ENCODE assay signal across 11 cellular contexts in genomic region chr2:170679607-170680079, GRCh38. TPM values are rescaled to one million over a fixed set of nuclear protein-coding genes. Genes with fewer than 3 reads are reported as not detected.
DNase-seq lines count a peak whose midpoint lies in the region; ATAC-seq and TF ChIP-seq lines count a peak whose summit lies in the region.
"Had no signal": no experiment of that assay in that cellular context is flagged by ENCODE, and none has a peak within 500 bp of the region (broad histone marks: within the 10 kb centered on the region; RNA-seq: fewer than 3 reads in every experiment).

No MANE protein-coding gene starts in this region.

- no peaks in the 10 kb centered on the region for H3K9me3 Mint-ChIP-seq in endodermal cell

- H3K27ac ChIP-seq in HCT116 (ENCODE audit: low read depth, low read length) (no peak overlapping the region), endodermal cell (ENCODE audit: low read depth, low read length) (peak overlapping the region; percentile 22), prostate gland (peak overlapping the region; percentile 5 to 23)
- H3K27ac ChIP-seq: HL-60 had no signal

- POLR2A ChIA-PET in HCT116 (lab: Charles Lee): interaction anchor here (1.0 kb wide), 1 partner anchor 10 kb away, joined by 5 read pairs; no protein-coding TSS in a partner anchor

- no peaks in the 10 kb centered on the region for H3K9me2 ChIP-seq in HCT116 (ENCODE audit: insufficient read depth)

- no TSS peak for BruUV-seq in HCT116 (replicated peaks; lab: Mats Ljungman, UMichigan)

- no peaks in the 10 kb centered on the region for H3K27me3 Mint-ChIP-seq in endodermal cell (ENCODE audit: insufficient read depth)

- no peaks in the 10 kb centered on the region for H3K36me3 Mint-ChIP-seq in endodermal cell (ENCODE audit: low read depth)

- H3K27ac Mint-ChIP-seq in endodermal cell: peak overlapping the region; percentile 44

- RAD21 ChIA-PET in HCT116 (lab: Charles Lee; ENCODE audit: low non-redundant PET in 1 of 2, low total read pairs in 2 of 2, uncharacterized antibody in 2 of 2, unreplicated experiment in 2 of 2): no interaction called here

- peak overlapping the region; percentile 33 for H3K4me3 Mint-ChIP-seq in endodermal cell

- DNase-seq in HCT116 (ENCODE audit: low read depth, low spot score): no peak
- peak; percentile 52 for DNase-seq in NCI-H524 treated with DMSO at 0.1 percent for 48 hours (lab: John Stamatoyannopoulos, UW)
- peak; percentile 74 for DNase-seq in endodermal cell
- peak; percentile 69 for DNase-seq in prostate gland (ENCODE audit: low spot score)
- DNase-seq in HK-2 (ENCODE audit: unreplicated experiment): no peak
- DNase-seq in AG08396 (ENCODE audit: low spot score): no peak
- no peak for DNase-seq in stimulated activated naive CD4-positive, alpha-beta T cell (lab: John Stamatoyannopoulos, UW)

- no peak overlapping the region for H3K9ac ChIP-seq in HCT116 (ENCODE audit: low read length)
- peak overlapping the region; percentile 8 for H3K9ac ChIP-seq in endodermal cell (ENCODE audit: extremely low read depth, low read length, poor library complexity, severe bottlenecking)

- H3K27me3 ChIP-seq in HCT116 (ENCODE audit: insufficient read depth, low read length) (no peaks in the 10 kb centered on the region), endodermal cell (ENCODE audit: control insufficient read depth, insufficient read depth, low read length, poor library complexity, severe bottlenecking) (no peaks in the 10 kb centered on the region), prostate gland (replicated peaks; ENCODE audit: insufficient read depth) (no peaks in the 10 kb centered on the region)

- no peaks in the 10 kb centered on the region for H4K20me1 ChIP-seq in HCT116 (ENCODE audit: insufficient read depth)

- no peak for TF ChIP-seq RAD21 in HCT116 (IDR thresholded peaks at IDR 0.05; ENCODE audit: low read depth)

- TF ChIP-seq POLR2A in HCT116 (IDR thresholded peaks at IDR 0.05; ENCODE audit: borderline replicate concordance, extremely low read depth, insufficient read depth, insufficient read length) (no peak), prostate gland (IDR thresholded peaks at IDR 0.05) (no peak)

- no peak overlapping the region for H3K4me2 ChIP-seq in HCT116 (ENCODE audit: low read length)

- TF ChIP-seq CTCF in HCT116 (IDR thresholded peaks at IDR 0.05 in 2 of 3, conservative IDR thresholded peaks at IDR 0.05 in 1 of 3; ENCODE audit: borderline replicate concordance in 1 of 3, insufficient read depth in 1 of 3, low read depth in 2 of 3, low read length in 2 of 3) (no peak), endodermal cell (conservative IDR thresholded peaks at IDR 0.05) (no peak), prostate gland (IDR thresholded peaks at IDR 0.05) (no peak)

- intact Hi-C loops in HCT116 (cut with micrococcal nuclease) (loop anchor here (10.0 kb wide), 1 partner anchor 65 kb away; no protein-coding TSS in a partner anchor), prostate gland (cut with DNase I) (no loop called here)

- CTCF ChIA-PET in HCT116 (lab: Charles Lee): interaction anchor here (1.2 to 1.4 kb wide), 2 partner anchors 270 to 1458 kb away, joined by 3 read pairs; no protein-coding TSS in a partner anchor

- H3K4me1 ChIP-seq in HCT116 (ENCODE audit: control insufficient read depth in 1 of 2, insufficient read depth in 2 of 2, low read length in 2 of 2): no peaks in the 10 kb centered on the region
- H3K4me1 ChIP-seq in endodermal cell (ENCODE audit: control insufficient read depth, insufficient read depth, low read length): peaks cover 14% of the 10 kb centered on the region
- no peaks in the 10 kb centered on the region for H3K4me1 ChIP-seq in prostate gland (replicated peaks)
- H3K4me1 ChIP-seq: HAP-1 had no signal

- no peak overlapping the region for H3K4me3 ChIP-seq in HCT116 (replicated peaks in 1 of 2; ENCODE audit: low read depth in 1 of 2, low read length in 2 of 2)
- H3K4me3 ChIP-seq in endodermal cell (ENCODE audit: low read length): peak overlapping the region; percentile 65
- no peak overlapping the region for H3K4me3 ChIP-seq in prostate gland
- H3K4me3 ChIP-seq: HAP-1 had no signal

- H3K36me3 ChIP-seq in HCT116 (ENCODE audit: control insufficient read depth in 1 of 2, insufficient read depth in 2 of 2, low read length in 2 of 2) (no peaks in the 10 kb centered on the region), endodermal cell (ENCODE audit: control insufficient read depth, insufficient read depth, low read length) (no peaks in the 10 kb centered on the region), prostate gland (no peaks in the 10 kb centered on the region)
- H3K36me3 ChIP-seq: HAP-1 had no signal

- peak overlapping the region; percentile 56 for H2AFZ ChIP-seq in HCT116 (ENCODE audit: low read depth, low read length, poor library complexity, severe bottlenecking)

- peaks cover 39% of the 10 kb centered on the region for H3K4me1 Mint-ChIP-seq in endodermal cell

- H3K9me3 ChIP-seq in HCT116 (ENCODE audit: control insufficient read depth in 1 of 2, insufficient read depth in 1 of 2, low read depth in 1 of 2, low read length in 2 of 2) (no peaks in the 10 kb centered on the region), endodermal cell (ENCODE audit: control insufficient read depth, low read length) (no peaks in the 10 kb centered on the region), prostate gland (no peaks in the 10 kb centered on the region)
- H3K9me3 ChIP-seq: HAP-1 had no signal

- H3K79me2 ChIP-seq in HCT116 (ENCODE audit: insufficient read depth, low read length): no peaks in the 10 kb centered on the region

- ATAC-seq in HCT116 (no peak), GM21528 (IDR thresholded peaks at IDR 0.05; ENCODE audit: low FRiP score, unreplicated experiment) (no peak)

- WGBS in endodermal cell (ENCODE audit: insufficient coverage in 1 of 2, insufficient read length in 1 of 2), 2 experiments: 5 to 20% methylated on average over 2 to 4 of the region's 5 CpGs
- WGBS in prostate gland: 38% methylated on average over 5 of the region's 5 CpGs

TF ChIP-seq in HCT116, 20 proteins besides CTCF, POLR2A, EP300 and RAD21:
- no peak for TF ChIP-seq FOSL1 (IDR thresholded peaks at IDR 0.05; ENCODE audit: low read depth)
- TF ChIP-seq EZH2 (IDR thresholded peaks at IDR 0.05): no peak
- TF ChIP-seq CBX3 (IDR thresholded peaks at IDR 0.05; ENCODE audit: low read depth): no peak
- no peak for TF ChIP-seq SIN3A (IDR thresholded peaks at IDR 0.05; ENCODE audit: low read depth)
TF ChIP-seq in HCT116: peak in this region for 0.

RNA-seq across cellular contexts. Expression of gene SP5, which starts 35.5 kb away (rescaled TPM):
- total RNA-seq in HCT116 (2021; ENCODE audit: unreplicated experiment) (0.98 TPM), endodermal cell (100 to 1,000 TPM in 1 of 2 donors, 10 to 100 TPM in 1; 60.3 to 103 TPM), prostate gland (1 to 10 TPM; 4.2 to 8.4 TPM)
- 0.48 and 0.49 TPM in 2 replicates for polyA plus RNA-seq in HCT116 (2012)
- 27.6 TPM for polyA plus RNA-seq in endodermal cell (2013, experiment 1 of 2)
- 25.7 TPM for polyA plus RNA-seq in endodermal cell (2013, experiment 2 of 2)
- total RNA-seq: fibroblast of villous mesenchyme had no signal

Comparison
In these comparisons a context has a peak if more than half of its experiments do, and no peak if none do; other contexts are left out.
1. DNase-seq: peak in NCI-H524 treated with DMSO at 0.1 percent for 48 hours (single experiment), endodermal cell (single experiment) and prostate gland (single experiment); none in HCT116 (single experiment), HK-2 (single experiment), AG08396 (single experiment) and stimulated activated naive CD4-positive, alpha-beta T cell (0 of 6).
2. RNA of gene SP5, which starts 35.5 kb away (total RNA-seq): 60.3 to 103 TPM in endodermal cell; 4.2 to 8.4 TPM in prostate gland and 0.98 TPM in HCT116 (single experiment); every median in the first group is over 4 times any median in the second.